Comparison of ENCODE assay signal across 2 cellular contexts in the genomic region with DNA sequence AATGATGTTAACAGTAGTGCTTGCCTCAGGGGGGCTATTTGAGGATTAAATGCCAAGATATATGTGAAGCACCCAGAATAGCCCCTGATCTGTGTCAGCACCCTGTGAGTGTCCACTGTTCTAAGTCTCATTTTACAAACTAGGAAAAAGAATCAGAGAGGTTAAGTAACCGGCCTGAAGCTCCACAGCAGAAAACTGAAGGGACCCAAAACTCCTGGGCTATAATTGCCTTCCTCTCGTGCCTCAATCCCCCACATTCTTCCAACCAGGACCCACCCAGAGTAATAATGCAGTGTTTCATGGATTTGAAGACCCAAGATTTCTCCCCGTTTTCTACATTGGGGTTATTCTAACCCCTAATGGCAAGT.
TF ChIP-seq lines count a peak whose summit lies in the region.

No MANE protein-coding gene starts in this region.

TF ChIP-seq in SK-N-SH, 30 proteins besides CTCF, POLR2A, EP300 and RAD21:
- TF ChIP-seq MXI1 (IDR thresholded peaks at IDR 0.05; ENCODE audit: low read depth, low read length): no peak
- no peak for TF ChIP-seq RXRA (IDR thresholded peaks at IDR 0.05; ENCODE audit: borderline replicate concordance, low read depth)
- TF ChIP-seq ELF1 (IDR thresholded peaks at IDR 0.05): no peak
- TF ChIP-seq, protein P1, sequence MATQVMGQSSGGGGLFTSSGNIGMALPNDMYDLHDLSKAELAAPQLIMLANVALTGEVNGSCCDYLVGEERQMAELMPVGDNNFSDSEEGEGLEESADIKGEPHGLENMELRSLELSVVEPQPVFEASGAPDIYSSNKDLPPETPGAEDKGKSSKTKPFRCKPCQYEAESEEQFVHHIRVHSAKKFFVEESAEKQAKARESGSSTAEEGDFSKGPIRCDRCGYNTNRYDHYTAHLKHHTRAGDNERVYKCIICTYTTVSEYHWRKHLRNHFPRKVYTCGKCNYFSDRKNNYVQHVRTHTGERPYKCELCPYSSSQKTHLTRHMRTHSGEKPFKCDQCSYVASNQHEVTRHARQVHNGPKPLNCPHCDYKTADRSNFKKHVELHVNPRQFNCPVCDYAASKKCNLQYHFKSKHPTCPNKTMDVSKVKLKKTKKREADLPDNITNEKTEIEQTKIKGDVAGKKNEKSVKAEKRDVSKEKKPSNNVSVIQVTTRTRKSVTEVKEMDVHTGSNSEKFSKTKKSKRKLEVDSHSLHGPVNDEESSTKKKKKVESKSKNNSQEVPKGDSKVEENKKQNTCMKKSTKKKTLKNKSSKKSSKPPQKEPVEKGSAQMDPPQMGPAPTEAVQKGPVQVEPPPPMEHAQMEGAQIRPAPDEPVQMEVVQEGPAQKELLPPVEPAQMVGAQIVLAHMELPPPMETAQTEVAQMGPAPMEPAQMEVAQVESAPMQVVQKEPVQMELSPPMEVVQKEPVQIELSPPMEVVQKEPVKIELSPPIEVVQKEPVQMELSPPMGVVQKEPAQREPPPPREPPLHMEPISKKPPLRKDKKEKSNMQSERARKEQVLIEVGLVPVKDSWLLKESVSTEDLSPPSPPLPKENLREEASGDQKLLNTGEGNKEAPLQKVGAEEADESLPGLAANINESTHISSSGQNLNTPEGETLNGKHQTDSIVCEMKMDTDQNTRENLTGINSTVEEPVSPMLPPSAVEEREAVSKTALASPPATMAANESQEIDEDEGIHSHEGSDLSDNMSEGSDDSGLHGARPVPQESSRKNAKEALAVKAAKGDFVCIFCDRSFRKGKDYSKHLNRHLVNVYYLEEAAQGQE (IDR thresholded peaks at IDR 0.05; ENCODE audit: low read depth, low read length): no peak
- TF ChIP-seq, protein P2, sequence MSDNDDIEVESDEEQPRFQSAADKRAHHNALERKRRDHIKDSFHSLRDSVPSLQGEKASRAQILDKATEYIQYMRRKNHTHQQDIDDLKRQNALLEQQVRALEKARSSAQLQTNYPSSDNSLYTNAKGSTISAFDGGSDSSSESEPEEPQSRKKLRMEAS (IDR thresholded peaks at IDR 0.05; ENCODE audit: low read depth): no peak
- TF ChIP-seq RFX5 (IDR thresholded peaks at IDR 0.05; ENCODE audit: low read length): no peak
- TF ChIP-seq TAF1 (IDR thresholded peaks at IDR 0.05; ENCODE audit: borderline replicate concordance, low read depth, low read length): no peak
- no peak for TF ChIP-seq CHD2 (IDR thresholded peaks at IDR 0.05; ENCODE audit: low read length, partially characterized antibody)
- TF ChIP-seq FOXJ3 (CRISPR knock-in tag; IDR thresholded peaks at IDR 0.05): no peak
- TF ChIP-seq NRF1 (IDR thresholded peaks at IDR 0.05; ENCODE audit: low read depth, low read length): no peak
- no peak for TF ChIP-seq MEF2A (IDR thresholded peaks at IDR 0.05; ENCODE audit: borderline replicate concordance, low read depth)
- no peak for TF ChIP-seq RCOR1 (IDR thresholded peaks at IDR 0.05; ENCODE audit: low read length)
- TF ChIP-seq TCF12 (IDR thresholded peaks at IDR 0.05): no peak
- TF ChIP-seq, protein P3, sequence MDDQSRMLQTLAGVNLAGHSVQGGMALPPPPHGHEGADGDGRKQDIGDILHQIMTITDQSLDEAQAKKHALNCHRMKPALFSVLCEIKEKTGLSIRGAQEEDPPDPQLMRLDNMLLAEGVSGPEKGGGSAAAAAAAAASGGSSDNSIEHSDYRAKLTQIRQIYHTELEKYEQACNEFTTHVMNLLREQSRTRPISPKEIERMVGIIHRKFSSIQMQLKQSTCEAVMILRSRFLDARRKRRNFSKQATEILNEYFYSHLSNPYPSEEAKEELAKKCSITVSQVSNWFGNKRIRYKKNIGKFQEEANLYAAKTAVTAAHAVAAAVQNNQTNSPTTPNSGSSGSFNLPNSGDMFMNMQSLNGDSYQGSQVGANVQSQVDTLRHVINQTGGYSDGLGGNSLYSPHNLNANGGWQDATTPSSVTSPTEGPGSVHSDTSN (IDR thresholded peaks at IDR 0.05): no peak
- TF ChIP-seq, protein P4, sequence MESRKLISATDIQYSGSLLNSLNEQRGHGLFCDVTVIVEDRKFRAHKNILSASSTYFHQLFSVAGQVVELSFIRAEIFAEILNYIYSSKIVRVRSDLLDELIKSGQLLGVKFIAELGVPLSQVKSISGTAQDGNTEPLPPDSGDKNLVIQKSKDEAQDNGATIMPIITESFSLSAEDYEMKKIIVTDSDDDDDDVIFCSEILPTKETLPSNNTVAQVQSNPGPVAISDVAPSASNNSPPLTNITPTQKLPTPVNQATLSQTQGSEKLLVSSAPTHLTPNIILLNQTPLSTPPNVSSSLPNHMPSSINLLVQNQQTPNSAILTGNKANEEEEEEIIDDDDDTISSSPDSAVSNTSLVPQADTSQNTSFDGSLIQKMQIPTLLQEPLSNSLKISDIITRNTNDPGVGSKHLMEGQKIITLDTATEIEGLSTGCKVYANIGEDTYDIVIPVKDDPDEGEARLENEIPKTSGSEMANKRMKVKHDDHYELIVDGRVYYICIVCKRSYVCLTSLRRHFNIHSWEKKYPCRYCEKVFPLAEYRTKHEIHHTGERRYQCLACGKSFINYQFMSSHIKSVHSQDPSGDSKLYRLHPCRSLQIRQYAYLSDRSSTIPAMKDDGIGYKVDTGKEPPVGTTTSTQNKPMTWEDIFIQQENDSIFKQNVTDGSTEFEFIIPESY (IDR thresholded peaks at IDR 0.05; ENCODE audit: borderline replicate concordance, low read depth): no peak
- no peak for TF ChIP-seq NFIC (IDR thresholded peaks at IDR 0.05; ENCODE audit: borderline replicate concordance)

TF ChIP-seq in SK-N-SH treated with all-trans-retinoic acid at 6 μM for 48 hours, 23 proteins besides CTCF, POLR2A, EP300 and RAD21 (continued from another document):
- TF ChIP-seq ZFP30 (CRISPR knock-in tag; IDR thresholded peaks at IDR 0.05) (no peak), TOX (CRISPR knock-in tag; IDR thresholded peaks at IDR 0.05; ENCODE audit: borderline replicate concordance) (no peak), ESRRG (CRISPR knock-in tag; IDR thresholded peaks at IDR 0.05) (no peak), GLIS3 (CRISPR knock-in tag; IDR thresholded peaks at IDR 0.05) (no peak)
- TF ChIP-seq, protein P5, sequence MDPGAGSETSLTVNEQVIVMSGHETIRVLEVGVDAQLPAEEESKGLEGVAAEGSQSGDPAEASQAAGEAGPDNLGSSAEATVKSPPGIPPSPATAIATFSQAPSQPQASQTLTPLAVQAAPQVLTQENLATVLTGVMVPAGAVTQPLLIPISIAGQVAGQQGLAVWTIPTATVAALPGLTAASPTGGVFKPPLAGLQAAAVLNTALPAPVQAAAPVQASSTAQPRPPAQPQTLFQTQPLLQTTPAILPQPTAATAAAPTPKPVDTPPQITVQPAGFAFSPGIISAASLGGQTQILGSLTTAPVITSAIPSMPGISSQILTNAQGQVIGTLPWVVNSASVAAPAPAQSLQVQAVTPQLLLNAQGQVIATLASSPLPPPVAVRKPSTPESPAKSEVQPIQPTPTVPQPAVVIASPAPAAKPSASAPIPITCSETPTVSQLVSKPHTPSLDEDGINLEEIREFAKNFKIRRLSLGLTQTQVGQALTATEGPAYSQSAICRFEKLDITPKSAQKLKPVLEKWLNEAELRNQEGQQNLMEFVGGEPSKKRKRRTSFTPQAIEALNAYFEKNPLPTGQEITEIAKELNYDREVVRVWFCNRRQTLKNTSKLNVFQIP (CRISPR knock-in tag; IDR thresholded peaks at IDR 0.05; ENCODE audit: borderline replicate concordance, low read depth): no peak
- TF ChIP-seq, protein P6, sequence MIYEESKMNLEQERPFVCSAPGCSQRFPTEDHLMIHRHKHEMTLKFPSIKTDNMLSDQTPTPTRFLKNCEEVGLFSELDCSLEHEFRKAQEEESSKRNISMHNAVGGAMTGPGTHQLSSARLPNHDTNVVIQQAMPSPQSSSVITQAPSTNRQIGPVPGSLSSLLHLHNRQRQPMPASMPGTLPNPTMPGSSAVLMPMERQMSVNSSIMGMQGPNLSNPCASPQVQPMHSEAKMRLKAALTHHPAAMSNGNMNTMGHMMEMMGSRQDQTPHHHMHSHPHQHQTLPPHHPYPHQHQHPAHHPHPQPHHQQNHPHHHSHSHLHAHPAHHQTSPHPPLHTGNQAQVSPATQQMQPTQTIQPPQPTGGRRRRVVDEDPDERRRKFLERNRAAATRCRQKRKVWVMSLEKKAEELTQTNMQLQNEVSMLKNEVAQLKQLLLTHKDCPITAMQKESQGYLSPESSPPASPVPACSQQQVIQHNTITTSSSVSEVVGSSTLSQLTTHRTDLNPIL (CRISPR knock-in tag; IDR thresholded peaks at IDR 0.05; ENCODE audit: low read depth): no peak
- TF ChIP-seq, protein P7, sequence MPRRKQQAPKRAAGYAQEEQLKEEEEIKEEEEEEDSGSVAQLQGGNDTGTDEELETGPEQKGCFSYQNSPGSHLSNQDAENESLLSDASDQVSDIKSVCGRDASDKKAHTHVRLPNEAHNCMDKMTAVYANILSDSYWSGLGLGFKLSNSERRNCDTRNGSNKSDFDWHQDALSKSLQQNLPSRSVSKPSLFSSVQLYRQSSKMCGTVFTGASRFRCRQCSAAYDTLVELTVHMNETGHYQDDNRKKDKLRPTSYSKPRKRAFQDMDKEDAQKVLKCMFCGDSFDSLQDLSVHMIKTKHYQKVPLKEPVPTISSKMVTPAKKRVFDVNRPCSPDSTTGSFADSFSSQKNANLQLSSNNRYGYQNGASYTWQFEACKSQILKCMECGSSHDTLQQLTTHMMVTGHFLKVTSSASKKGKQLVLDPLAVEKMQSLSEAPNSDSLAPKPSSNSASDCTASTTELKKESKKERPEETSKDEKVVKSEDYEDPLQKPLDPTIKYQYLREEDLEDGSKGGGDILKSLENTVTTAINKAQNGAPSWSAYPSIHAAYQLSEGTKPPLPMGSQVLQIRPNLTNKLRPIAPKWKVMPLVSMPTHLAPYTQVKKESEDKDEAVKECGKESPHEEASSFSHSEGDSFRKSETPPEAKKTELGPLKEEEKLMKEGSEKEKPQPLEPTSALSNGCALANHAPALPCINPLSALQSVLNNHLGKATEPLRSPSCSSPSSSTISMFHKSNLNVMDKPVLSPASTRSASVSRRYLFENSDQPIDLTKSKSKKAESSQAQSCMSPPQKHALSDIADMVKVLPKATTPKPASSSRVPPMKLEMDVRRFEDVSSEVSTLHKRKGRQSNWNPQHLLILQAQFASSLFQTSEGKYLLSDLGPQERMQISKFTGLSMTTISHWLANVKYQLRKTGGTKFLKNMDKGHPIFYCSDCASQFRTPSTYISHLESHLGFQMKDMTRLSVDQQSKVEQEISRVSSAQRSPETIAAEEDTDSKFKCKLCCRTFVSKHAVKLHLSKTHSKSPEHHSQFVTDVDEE (CRISPR knock-in tag; IDR thresholded peaks at IDR 0.05): no peak
- TF ChIP-seq, protein P8, sequence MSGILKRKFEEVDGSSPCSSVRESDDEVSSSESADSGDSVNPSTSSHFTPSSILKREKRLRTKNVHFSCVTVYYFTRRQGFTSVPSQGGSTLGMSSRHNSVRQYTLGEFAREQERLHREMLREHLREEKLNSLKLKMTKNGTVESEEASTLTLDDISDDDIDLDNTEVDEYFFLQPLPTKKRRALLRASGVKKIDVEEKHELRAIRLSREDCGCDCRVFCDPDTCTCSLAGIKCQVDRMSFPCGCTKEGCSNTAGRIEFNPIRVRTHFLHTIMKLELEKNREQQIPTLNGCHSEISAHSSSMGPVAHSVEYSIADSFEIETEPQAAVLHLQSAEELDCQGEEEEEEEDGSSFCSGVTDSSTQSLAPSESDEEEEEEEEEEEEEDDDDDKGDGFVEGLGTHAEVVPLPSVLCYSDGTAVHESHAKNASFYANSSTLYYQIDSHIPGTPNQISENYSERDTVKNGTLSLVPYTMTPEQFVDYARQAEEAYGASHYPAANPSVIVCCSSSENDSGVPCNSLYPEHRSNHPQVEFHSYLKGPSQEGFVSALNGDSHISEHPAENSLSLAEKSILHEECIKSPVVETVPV (CRISPR knock-in tag; IDR thresholded peaks at IDR 0.05): no peak
TF ChIP-seq in SK-N-SH treated with all-trans-retinoic acid at 6 μM for 48 hours: peak in this region for 0.
